In the genomic region with DNA sequence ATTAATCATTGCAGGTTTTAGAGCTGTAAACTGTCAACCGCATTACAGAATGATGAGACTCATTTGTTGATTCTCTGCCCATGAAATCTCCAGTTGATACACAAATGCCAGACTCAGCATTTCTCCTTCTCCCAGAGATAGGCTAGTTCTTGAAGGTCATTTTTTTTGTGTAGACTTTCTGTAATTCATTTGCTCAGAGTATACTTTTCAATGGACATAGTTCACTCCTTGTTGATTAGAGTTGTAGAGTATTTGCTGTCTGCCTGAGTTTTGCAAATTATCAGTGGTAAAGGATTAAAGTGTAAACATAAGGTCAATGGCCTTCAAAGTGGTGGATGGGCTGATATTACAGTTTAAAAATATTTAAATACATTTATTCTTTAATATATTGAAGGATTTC, we compare ENCODE assay signal across 3 cellular contexts.
TF ChIP-seq lines count a peak whose summit lies in the region.

No MANE protein-coding gene starts in this region.

TF ChIP-seq in A549, 52 proteins besides CTCF, POLR2A, EP300 and RAD21:
- TF ChIP-seq SMC3 (IDR thresholded peaks at IDR 0.05) = no peak
- TF ChIP-seq MAFK (IDR thresholded peaks at IDR 0.05; ENCODE audit: partially characterized antibody) = peak; percentile 44

TF ChIP-seq in K562, 482 proteins besides CTCF, POLR2A, EP300 and RAD21:
- TF ChIP-seq C11orf30 (IDR thresholded peaks at IDR 0.05; ENCODE audit: low read depth) (peak; percentile 44), ZNF316 (IDR thresholded peaks at IDR 0.05) (peak; percentile 52; the same call in 1 of the 2 replicates), MAFG (tag; conservative IDR thresholded peaks at IDR 0.05) (0 out of 2 replicates have a peak, but pooled peaks have one; percentile 9)
- TF ChIP-seq, protein P1, sequence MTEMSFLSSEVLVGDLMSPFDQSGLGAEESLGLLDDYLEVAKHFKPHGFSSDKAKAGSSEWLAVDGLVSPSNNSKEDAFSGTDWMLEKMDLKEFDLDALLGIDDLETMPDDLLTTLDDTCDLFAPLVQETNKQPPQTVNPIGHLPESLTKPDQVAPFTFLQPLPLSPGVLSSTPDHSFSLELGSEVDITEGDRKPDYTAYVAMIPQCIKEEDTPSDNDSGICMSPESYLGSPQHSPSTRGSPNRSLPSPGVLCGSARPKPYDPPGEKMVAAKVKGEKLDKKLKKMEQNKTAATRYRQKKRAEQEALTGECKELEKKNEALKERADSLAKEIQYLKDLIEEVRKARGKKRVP (CRISPR knock-in tag; IDR thresholded peaks at IDR 0.05) = no peak

TF ChIP-seq in HepG2, 621 proteins besides CTCF, POLR2A, EP300 and RAD21 (continues in another document):
- TF ChIP-seq REXO4 (CRISPR knock-in tag; IDR thresholded peaks at IDR 0.05; ENCODE audit: borderline replicate concordance) = no peak
- TF ChIP-seq ASH2L (IDR thresholded peaks at IDR 0.05; ENCODE audit: insufficient read length, low read depth, low read length) = peak; percentile 33
- TF ChIP-seq ZSCAN12 (CRISPR knock-in tag; IDR thresholded peaks at IDR 0.05) = no peak
- no peak for TF ChIP-seq ZNF792 (CRISPR knock-in tag; IDR thresholded peaks at IDR 0.05)
- TF ChIP-seq, protein P2, sequence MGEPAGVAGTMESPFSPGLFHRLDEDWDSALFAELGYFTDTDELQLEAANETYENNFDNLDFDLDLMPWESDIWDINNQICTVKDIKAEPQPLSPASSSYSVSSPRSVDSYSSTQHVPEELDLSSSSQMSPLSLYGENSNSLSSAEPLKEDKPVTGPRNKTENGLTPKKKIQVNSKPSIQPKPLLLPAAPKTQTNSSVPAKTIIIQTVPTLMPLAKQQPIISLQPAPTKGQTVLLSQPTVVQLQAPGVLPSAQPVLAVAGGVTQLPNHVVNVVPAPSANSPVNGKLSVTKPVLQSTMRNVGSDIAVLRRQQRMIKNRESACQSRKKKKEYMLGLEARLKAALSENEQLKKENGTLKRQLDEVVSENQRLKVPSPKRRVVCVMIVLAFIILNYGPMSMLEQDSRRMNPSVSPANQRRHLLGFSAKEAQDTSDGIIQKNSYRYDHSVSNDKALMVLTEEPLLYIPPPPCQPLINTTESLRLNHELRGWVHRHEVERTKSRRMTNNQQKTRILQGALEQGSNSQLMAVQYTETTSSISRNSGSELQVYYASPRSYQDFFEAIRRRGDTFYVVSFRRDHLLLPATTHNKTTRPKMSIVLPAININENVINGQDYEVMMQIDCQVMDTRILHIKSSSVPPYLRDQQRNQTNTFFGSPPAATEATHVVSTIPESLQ (CRISPR knock-in tag; conservative IDR thresholded peaks at IDR 0.05) = no peak
- TF ChIP-seq SNAPC5 (CRISPR knock-in tag; IDR thresholded peaks at IDR 0.05; ENCODE audit: borderline replicate concordance) = no peak
- no peak for TF ChIP-seq LRRFIP1 (CRISPR knock-in tag; conservative IDR thresholded peaks at IDR 0.05)
- no peak for TF ChIP-seq ZNF446 (CRISPR knock-in tag; IDR thresholded peaks at IDR 0.05)
- TF ChIP-seq ZMYM2 (CRISPR knock-in tag; IDR thresholded peaks at IDR 0.05) = no peak
- no peak for TF ChIP-seq ZNF138 (CRISPR knock-in tag; IDR thresholded peaks at IDR 0.05; ENCODE audit: low read depth)
- TF ChIP-seq ZNF678 (CRISPR knock-in tag; IDR thresholded peaks at IDR 0.05) = no peak
- TF ChIP-seq ZNF44 (CRISPR knock-in tag; IDR thresholded peaks at IDR 0.05) = no peak
- no peak for TF ChIP-seq ZNF788 (CRISPR knock-in tag; IDR thresholded peaks at IDR 0.05; ENCODE audit: borderline replicate concordance)
- TF ChIP-seq SUZ12 (IDR thresholded peaks at IDR 0.05; ENCODE audit: low read depth, low read length) = no peak
- TF ChIP-seq MXD1 (CRISPR knock-in tag; IDR thresholded peaks at IDR 0.05) = no peak
- 0 out of 2 replicates have a peak, but pooled peaks have one; percentile 45 for TF ChIP-seq KLF11 (CRISPR knock-in tag; IDR thresholded peaks at IDR 0.05)
- TF ChIP-seq ZFP1 (CRISPR knock-in tag; IDR thresholded peaks at IDR 0.05) = peak; percentile 82; the same call in 1 of the 2 replicates
- no peak for TF ChIP-seq ZNF407 (CRISPR knock-in tag; IDR thresholded peaks at IDR 0.05; ENCODE audit: not compliant biosample characterization)
- peak; percentile 50; the same call in 1 of the 2 replicates for TF ChIP-seq ZNF816 (CRISPR knock-in tag; IDR thresholded peaks at IDR 0.05; ENCODE audit: borderline replicate concordance)
- no peak for TF ChIP-seq DBP (CRISPR knock-in tag; IDR thresholded peaks at IDR 0.05; ENCODE audit: not compliant biosample characterization)
- no peak for TF ChIP-seq ZNF597 (CRISPR knock-in tag; IDR thresholded peaks at IDR 0.05)
- no peak for TF ChIP-seq MTERF4 (CRISPR knock-in tag; IDR thresholded peaks at IDR 0.05)
- TF ChIP-seq SAP130 (CRISPR knock-in tag; IDR thresholded peaks at IDR 0.05; ENCODE audit: low read depth) = peak; percentile 51
- TF ChIP-seq ZNF383 (CRISPR knock-in tag; IDR thresholded peaks at IDR 0.05; ENCODE audit: borderline replicate concordance) = no peak
- peak; percentile 72 for TF ChIP-seq FOXA1 (IDR thresholded peaks at IDR 0.05)
- peak; percentile 80 for TF ChIP-seq FOXA1 (CRISPR knock-in tag; IDR thresholded peaks at IDR 0.05)
- no peak for TF ChIP-seq RBM39 (IDR thresholded peaks at IDR 0.05; ENCODE audit: low read depth, low read length, poor library complexity, severe bottlenecking)
- no peak for TF ChIP-seq ZNF543 (CRISPR knock-in tag; IDR thresholded peaks at IDR 0.05)
- TF ChIP-seq GPBP1L1 (CRISPR knock-in tag; IDR thresholded peaks at IDR 0.05) = no peak
- TF ChIP-seq ZNF747 (CRISPR knock-in tag; IDR thresholded peaks at IDR 0.05; ENCODE audit: borderline replicate concordance) = no peak
- no peak for TF ChIP-seq ZNF253 (CRISPR knock-in tag; IDR thresholded peaks at IDR 0.05; ENCODE audit: borderline replicate concordance)
- TF ChIP-seq NCOR1 (IDR thresholded peaks at IDR 0.05; ENCODE audit: borderline replicate concordance, low read length) = peak; percentile 84; the same call in 1 of the 2 replicates
- TF ChIP-seq ZNF232 (CRISPR knock-in tag; IDR thresholded peaks at IDR 0.05; ENCODE audit: borderline replicate concordance) = no peak
- TF ChIP-seq ZNF704 (CRISPR knock-in tag; IDR thresholded peaks at IDR 0.05; ENCODE audit: borderline replicate concordance) = no peak
- TF ChIP-seq JARID2 (CRISPR knock-in tag; IDR thresholded peaks at IDR 0.05; ENCODE audit: insufficient replicate concordance) = no peak
